Comparison of ENCODE assay signal across 8 cellular contexts in genomic region chr16:88686439-88687253, GRCh38. TPM values are rescaled to one million over a fixed set of nuclear protein-coding genes. Genes with fewer than 3 reads are reported as not detected.
DNase-seq lines count a peak whose midpoint lies in the region; ATAC-seq lines count a peak whose summit lies in the region.

Gene SNAI3 (minus strand): TSS chr16:88686507. CDS start chr16:88686406, 101 bp downstream.

- intact Hi-C loops in activated CD4-positive, alpha-beta memory T cell treated with anti-CD3 and anti-CD28 coated beads for 36 hours (cut with micrococcal nuclease), result loop anchor here (1.0 to 10.0 kb wide), 4 partner anchors 15 to 95 kb away; partner anchors contain the start of genes IL17C and MVD

- H3K79me2 ChIP-seq in ACC112 (ENCODE audit: control insufficient read depth, insufficient read depth, low read length, unreplicated experiment), result no peaks in the 10 kb centered on the region

- ATAC-seq in GM18861 (IDR thresholded peaks at IDR 0.05; ENCODE audit: unreplicated experiment), result peak; percentile 42
- peak; percentile 61 for ATAC-seq in HG03135 (IDR thresholded peaks at IDR 0.05; ENCODE audit: unreplicated experiment)

- peaks cover 40% of the 10 kb centered on the region for H3K4me1 Mint-ChIP-seq in activated CD4-positive, alpha-beta memory T cell treated with anti-CD3 and anti-CD28 coated beads for 36 hours (ENCODE audit: low read depth)

- peak within 1 kb of the TSS; percentile 70 for H3K4me3 ChIP-seq in ACC112 (ENCODE audit: low read depth, low read length)

- DNase-seq in NCI-H510A treated with DMSO at 0.1 percent for 48 hours (lab: John Stamatoyannopoulos, UW) (peak; percentile 68), mesenteric fat pad (ENCODE audit: low spot score) (peak; percentile 96)
- peak; percentile 92 for DNase-seq in activated CD4-positive, alpha-beta memory T cell treated with anti-CD3 and anti-CD28 coated beads for 36 hours
- DNase-seq in effector CD4-positive, alpha-beta T cell, result peak; percentile 78
- DNase-seq in stimulated activated CD8-positive, alpha-beta memory T cell treated with anti-CD3 and anti-CD28 coated beads, Interleukin-15, amount 100 ng/mL, for 24 hours (ENCODE audit: low read depth), result peak; percentile 71

- POLR2A ChIA-PET in activated CD4-positive, alpha-beta memory T cell treated with anti-CD3 and anti-CD28 coated beads for 36 hours (lab: Charles Lee), result interaction anchor here (1.1 to 1.3 kb wide), 4 partner anchors 15 to 50 kb away, joined by 3 to 5 read pairs (median 4); partner anchors contain the start of gene MVD

- H3K9me3 Mint-ChIP-seq in activated CD4-positive, alpha-beta memory T cell treated with anti-CD3 and anti-CD28 coated beads for 36 hours, result no peaks in the 10 kb centered on the region

- H2AFZ ChIP-seq in ACC112 (ENCODE audit: low read length, unreplicated experiment), result peak within 1 kb of the TSS; percentile 37

- H3K4me1 ChIP-seq in ACC112 (ENCODE audit: control insufficient read depth, insufficient read depth, low read length, unreplicated experiment), result peaks cover 18% of the 10 kb centered on the region

- no peaks in the 10 kb centered on the region for H3K27me3 Mint-ChIP-seq in activated CD4-positive, alpha-beta memory T cell treated with anti-CD3 and anti-CD28 coated beads for 36 hours

- H3K27me3 ChIP-seq in ACC112 (ENCODE audit: insufficient read depth, low read length), result peaks cover 21% of the 10 kb centered on the region; the same call in 1 of the 2 replicates

- no peaks in the 10 kb centered on the region for H3K36me3 ChIP-seq in ACC112 (ENCODE audit: insufficient read depth, low read length)

- CTCF ChIA-PET in activated CD4-positive, alpha-beta memory T cell treated with anti-CD3 and anti-CD28 coated beads for 36 hours (lab: Charles Lee), result interaction anchor here (0.6 to 4.2 kb wide), 7 partner anchors 17 to 107 kb away, joined by 3 to 36 read pairs (median 4); no protein-coding TSS in a partner anchor

- H3K4me3 Mint-ChIP-seq in activated CD4-positive, alpha-beta memory T cell treated with anti-CD3 and anti-CD28 coated beads for 36 hours, result peak within 1 kb of the TSS; percentile 74

- peak within 1 kb of the TSS; percentile 49 for H3K27ac Mint-ChIP-seq in activated CD4-positive, alpha-beta memory T cell treated with anti-CD3 and anti-CD28 coated beads for 36 hours

- H3K36me3 Mint-ChIP-seq in activated CD4-positive, alpha-beta memory T cell treated with anti-CD3 and anti-CD28 coated beads for 36 hours, result peaks cover 2% of the 10 kb centered on the region

- H3K27ac ChIP-seq in ACC112 (ENCODE audit: low read depth, low read length), result no peak within 1 kb of the TSS

RNA-seq across cellular contexts. Expression of gene SNAI3, which starts in this region (rescaled TPM):
- 1 to 10 TPM; 5.5 to 5.8 TPM for total RNA-seq in activated CD4-positive, alpha-beta memory T cell treated with anti-CD3 and anti-CD28 coated beads for 36 hours
- total RNA-seq in mesenteric fat pad, result 1.2 TPM
